Comparison of ENCODE assay signal across 15 cellular contexts in the genomic region with DNA sequence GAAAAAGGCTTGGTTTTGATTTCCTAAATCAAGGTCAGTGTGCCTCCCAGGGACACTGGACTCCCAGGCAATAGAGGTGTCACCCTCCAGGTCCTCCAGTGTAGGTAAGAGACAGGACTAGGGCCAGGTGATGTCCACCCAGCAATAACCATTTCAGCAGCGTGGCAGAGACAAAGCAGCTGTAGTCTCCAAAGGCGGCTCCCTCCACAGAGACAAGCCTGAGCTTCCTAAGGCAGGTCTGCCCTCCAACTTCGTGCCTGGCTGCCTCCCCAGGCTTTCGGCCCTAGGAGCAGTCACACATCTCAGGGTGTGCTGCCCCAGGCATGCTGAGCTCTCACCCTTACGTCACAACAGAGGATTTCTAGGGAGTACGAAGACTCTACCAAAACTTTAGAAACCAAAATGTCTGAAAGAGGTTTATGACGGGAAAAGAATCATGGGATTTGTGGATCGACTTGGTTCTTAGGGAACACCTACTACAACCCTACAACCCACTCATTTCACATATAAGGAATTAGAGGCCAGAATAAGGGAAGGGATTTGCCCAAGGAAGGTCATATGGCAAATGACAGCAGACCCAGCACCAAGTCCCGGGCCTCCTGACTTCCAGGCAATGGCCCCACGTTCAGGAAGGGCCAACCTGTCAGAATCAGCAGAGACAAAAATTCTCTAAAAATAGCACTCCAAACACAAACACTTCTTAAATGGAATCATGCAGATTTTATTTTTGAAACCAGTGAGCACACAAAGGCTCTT.
DNase-seq lines count a peak whose midpoint lies in the region; ATAC-seq, FAIRE-seq and TF ChIP-seq lines count a peak whose summit lies in the region.
"Had no signal": no experiment of that assay in that cellular context is flagged by ENCODE, and none has a peak within 500 bp of the region (broad histone marks: within the 10 kb centered on the region; RNA-seq: fewer than 3 reads in every experiment).

No MANE protein-coding gene starts in this region.

- H3K9ac ChIP-seq in HepG2 (ENCODE audit: insufficient read depth, low read depth, low read length): no peak overlapping the region

- no peaks in the 10 kb centered on the region for H4K20me1 ChIP-seq in HepG2 (ENCODE audit: insufficient read depth, low read length)

- no peak overlapping the region for H3K4me2 ChIP-seq in HepG2 (ENCODE audit: low read depth, low read length)

- intact Hi-C loops in esophagus muscularis mucosa (cut with DNase I): loop anchor here (2.0 kb wide), 1 partner anchor 112 kb away; no protein-coding TSS in a partner anchor
- intact Hi-C loops in HepG2 (cut with micrococcal nuclease; ENCODE audit: unreplicated experiment): no loop called here

- POLR2A ChIA-PET in HepG2 (lab: Yijun Ruan, JAX): no interaction called here

- H3K4me1 ChIP-seq in esophagus muscularis mucosa: peaks cover 11 to 19% (median 14%) of the 10 kb centered on the region in 4 donors
- H3K4me1 ChIP-seq in HepG2 (ENCODE audit: insufficient read depth, low read length): no peaks in the 10 kb centered on the region
- peaks cover 13 to 20% of the 10 kb centered on the region in 2 donors for H3K4me1 ChIP-seq in thoracic aorta (ENCODE audit: control insufficient read depth in 1 of 2, low read depth in 2 of 2)
- H3K4me1 ChIP-seq in Peyer's patch: no peaks in the 10 kb centered on the region

- H3K4me3 ChIP-seq in esophagus muscularis mucosa (no peak overlapping the region), HepG2 (replicated peaks in 1 of 3; ENCODE audit: insufficient read depth in 1 of 3, low read depth in 2 of 3, low read length in 3 of 3) (no peak overlapping the region), thoracic aorta (peak overlapping the region; percentile 40), Peyer's patch (no peak overlapping the region)
- H3K4me3 ChIP-seq: tibial nerve had no signal

- no peak overlapping the region for H2AFZ ChIP-seq in HepG2 (ENCODE audit: low read length)

- peaks cover 6% of the 10 kb centered on the region for H3K4me1 Mint-ChIP-seq in T-helper 17 cell
- H3K4me1 Mint-ChIP-seq: activated CD4-positive, alpha-beta memory T cell treated with anti-CD3 and anti-CD28 coated beads, Interleukin-2, amount 10 ng/mL, durations not matched to agents 7 days and 5 days; activated naive CD4-positive, alpha-beta T cell treated with anti-CD3 and anti-CD28 coated beads, Interleukin-2, amount 10 ng/mL, durations not matched to agents 7 days and 5 days; stimulated activated memory B cell treated with anti-CD40 and anti-IgM and Interleukin-4, amounts not matched to agents 10 μg/mL and 1 μg/mL and 100 μg/mL, for 72 hours had no signal

- H3K27ac ChIP-seq in esophagus muscularis mucosa (replicated peaks in 1 of 4) (peak overlapping the region in 2 of 4 donors; percentile 25 to 45), HepG2 (ENCODE audit: extremely low read length, insufficient read depth, low read length) (no peak overlapping the region), thoracic aorta (peak overlapping the region; percentile 84 to 93), Peyer's patch (no peak overlapping the region)
- H3K27ac ChIP-seq: neutrophil, WERI-Rb-1 had no signal

- H3K27ac Mint-ChIP-seq in T-helper 17 cell: peak overlapping the region; percentile 47
- H3K27ac Mint-ChIP-seq: activated CD4-positive, alpha-beta memory T cell treated with anti-CD3 and anti-CD28 coated beads, Interleukin-2, amount 10 ng/mL, durations not matched to agents 7 days and 5 days; activated naive CD4-positive, alpha-beta T cell treated with anti-CD3 and anti-CD28 coated beads, Interleukin-2, amount 10 ng/mL, durations not matched to agents 7 days and 5 days; stimulated activated memory B cell treated with anti-CD40 and anti-IgM and Interleukin-4, amounts not matched to agents 10 μg/mL and 1 μg/mL and 100 μg/mL, for 72 hours had no signal

- ATAC-seq in T-helper 17 cell: no peak
- ATAC-seq in HepG2: peak; percentile 48
- ATAC-seq in thoracic aorta (ENCODE audit: insufficient number of reproducible peaks, low FRiP score, low read depth): peak; percentile 34
- no peak for ATAC-seq in HG03139 (IDR thresholded peaks at IDR 0.05; ENCODE audit: unreplicated experiment)

- WGBS in esophagus muscularis mucosa: 64% methylated on average over 10 of the region's 10 CpGs
- 40% methylated on average over 6 of the region's 10 CpGs for WGBS in HepG2 (ENCODE audit: low lambda C conversion rate)

- TF ChIP-seq RAD21 in HepG2 (CRISPR knock-in tag; IDR thresholded peaks at IDR 0.05): no peak

- peaks cover 0 to 7% (median 4%) of the 10 kb centered on the region in 4 donors for H3K36me3 ChIP-seq in esophagus muscularis mucosa
- H3K36me3 ChIP-seq in HepG2 (replicated peaks in 1 of 2; ENCODE audit: control insufficient read depth in 1 of 2, insufficient read depth in 2 of 2, low read length in 2 of 2): no peaks in the 10 kb centered on the region
- H3K36me3 ChIP-seq in thoracic aorta: no peaks in the 10 kb centered on the region
- no peaks in the 10 kb centered on the region for H3K36me3 ChIP-seq in Peyer's patch
- H3K36me3 ChIP-seq: neutrophil, WERI-Rb-1 had no signal

- H3K27me3 Mint-ChIP-seq in T-helper 17 cell: no peaks in the 10 kb centered on the region
- H3K27me3 Mint-ChIP-seq: activated CD4-positive, alpha-beta memory T cell treated with anti-CD3 and anti-CD28 coated beads, Interleukin-2, amount 10 ng/mL, durations not matched to agents 7 days and 5 days; activated naive CD4-positive, alpha-beta T cell treated with anti-CD3 and anti-CD28 coated beads, Interleukin-2, amount 10 ng/mL, durations not matched to agents 7 days and 5 days; stimulated activated memory B cell treated with anti-CD40 and anti-IgM and Interleukin-4, amounts not matched to agents 10 μg/mL and 1 μg/mL and 100 μg/mL, for 72 hours had no signal

- no peak for TF ChIP-seq CTCF in esophagus muscularis mucosa (IDR thresholded peaks at IDR 0.05)
- no peak for TF ChIP-seq CTCF in HepG2 (CRISPR knock-in tag; IDR thresholded peaks at IDR 0.05)
- no peak for TF ChIP-seq CTCF in thoracic aorta (IDR thresholded peaks at IDR 0.05)
- TF ChIP-seq CTCF in Peyer's patch (IDR thresholded peaks at IDR 0.05): no peak

- no TSS peak for BruUV-seq in HepG2 (replicated peaks; lab: Mats Ljungman, UMichigan)

- no peak for FAIRE-seq in HepG2 (lab: Jason Lieb, UNC)

- peaks cover 7% of the 10 kb centered on the region for H3K36me3 Mint-ChIP-seq in T-helper 17 cell (ENCODE audit: low read depth)

- CTCF ChIA-PET in HepG2 (lab: Yijun Ruan, JAX; ENCODE audit: low intra/inter-chr PET ratio, low total read pairs): interaction anchor here (1.7 to 3.4 kb wide), 2 partner anchors 113 to 192 kb away, joined by 7 to 37 read pairs; no protein-coding TSS in a partner anchor

- no peaks in the 10 kb centered on the region for H3K27me3 ChIP-seq in esophagus muscularis mucosa
- H3K27me3 ChIP-seq in HepG2 (ENCODE audit: control insufficient read depth in 1 of 2, insufficient read depth in 2 of 2, low read length in 2 of 2): no peaks in the 10 kb centered on the region
- no peaks in the 10 kb centered on the region for H3K27me3 ChIP-seq in thoracic aorta (replicated peaks; ENCODE audit: insufficient read depth)
- H3K27me3 ChIP-seq in Peyer's patch: no peaks in the 10 kb centered on the region
- H3K27me3 ChIP-seq: neutrophil, tibial nerve had no signal

- H3K4me3 Mint-ChIP-seq in T-helper 17 cell: no peak overlapping the region
- H3K4me3 Mint-ChIP-seq: activated CD4-positive, alpha-beta memory T cell treated with anti-CD3 and anti-CD28 coated beads, Interleukin-2, amount 10 ng/mL, durations not matched to agents 7 days and 5 days; activated naive CD4-positive, alpha-beta T cell treated with anti-CD3 and anti-CD28 coated beads, Interleukin-2, amount 10 ng/mL, durations not matched to agents 7 days and 5 days; stimulated activated memory B cell treated with anti-CD40 and anti-IgM and Interleukin-4, amounts not matched to agents 10 μg/mL and 1 μg/mL and 100 μg/mL, for 72 hours had no signal

- TF ChIP-seq EP300 in esophagus muscularis mucosa (IDR thresholded peaks at IDR 0.05) (no peak), HepG2 (IDR thresholded peaks at IDR 0.05; ENCODE audit: low read depth in 2 of 2, low read length in 2 of 2) (no peak), HepG2 (CRISPR knock-in tag; IDR thresholded peaks at IDR 0.05; ENCODE audit: borderline replicate concordance) (no peak)

- H3K9me3 ChIP-seq in T-helper 17 cell (ENCODE audit: control insufficient read depth, low read length, poor library complexity, severe bottlenecking) (no peaks in the 10 kb centered on the region), esophagus muscularis mucosa (no peaks in the 10 kb centered on the region), HepG2 (ENCODE audit: low read length) (no peaks in the 10 kb centered on the region), thoracic aorta (no peaks in the 10 kb centered on the region), Peyer's patch (no peaks in the 10 kb centered on the region)
- H3K9me3 ChIP-seq: neutrophil had no signal

- TF ChIP-seq POLR2A in esophagus muscularis mucosa (IDR thresholded peaks at IDR 0.05; ENCODE audit: low read depth): no peak
- no peak for TF ChIP-seq POLR2A in HepG2 (IDR thresholded peaks at IDR 0.05; ENCODE audit: insufficient read depth in 1 of 2, low read depth in 2 of 2, low read length in 2 of 2)
- no peak for TF ChIP-seq POLR2A in Peyer's patch (IDR thresholded peaks at IDR 0.05)

- in situ Hi-C loops in HepG2 (cut with HindIII; ENCODE audit: extremely low pct_ligation_motif_present, low pct_unique_long_range_greater_than_20kb): loop anchor here (10.0 kb wide), 1 partner anchor 434 kb away; no protein-coding TSS in a partner anchor

- DNase-seq in T-helper 17 cell: no peak
- DNase-seq in esophagus muscularis mucosa (ENCODE audit: extremely low spot score): peak; percentile 60
- no peak for DNase-seq in HepG2 (ENCODE audit: low spot score)
- DNase-seq in thoracic aorta (ENCODE audit: low spot score): no peak
- DNase-seq in Peyer's patch: no peak
- DNase-seq in NCI-H774 (lab: John Stamatoyannopoulos, UW): no peak
- DNase-seq in HuH-7.5 (ENCODE audit: low spot score): no peak
- DNase-seq: activated CD4-positive, alpha-beta memory T cell treated with anti-CD3 and anti-CD28 coated beads, Interleukin-2, amount 10 ng/mL, durations not matched to agents 7 days and 5 days; NCI-H510A; WERI-Rb-1 had no signal

- H3K79me2 ChIP-seq in HepG2 (ENCODE audit: insufficient read depth, low read length): no peaks in the 10 kb centered on the region

TF ChIP-seq in HepG2, 621 proteins besides CTCF, POLR2A, EP300 and RAD21 (continues in another document):
- TF ChIP-seq MEIS1 (CRISPR knock-in tag; IDR thresholded peaks at IDR 0.05; ENCODE audit: borderline replicate concordance) (no peak), MYC (CRISPR knock-in tag; IDR thresholded peaks at IDR 0.05; ENCODE audit: borderline replicate concordance) (no peak), HOXA5 (CRISPR knock-in tag; IDR thresholded peaks at IDR 0.05) (no peak), SRF (IDR thresholded peaks at IDR 0.05; ENCODE audit: low read depth, low read length) (no peak), ZNF432 (CRISPR knock-in tag; IDR thresholded peaks at IDR 0.05; ENCODE audit: borderline replicate concordance) (no peak), ZNF570 (CRISPR knock-in tag; IDR thresholded peaks at IDR 0.05; ENCODE audit: borderline replicate concordance) (no peak), ZNF552 (CRISPR knock-in tag; IDR thresholded peaks at IDR 0.05; ENCODE audit: borderline replicate concordance) (no peak)

Comparison
In these comparisons a context has a peak if more than half of its experiments do, and no peak if none do; other contexts are left out.
1. ATAC-seq: peak in HepG2 (single experiment) and thoracic aorta (single experiment); none in T-helper 17 cell (single experiment) and HG03139 (single experiment).
2. H3K27ac ChIP-seq: peak in thoracic aorta (2 of 2); none in HepG2 (single experiment) and Peyer's patch (0 of 4).